In the genomic region with DNA sequence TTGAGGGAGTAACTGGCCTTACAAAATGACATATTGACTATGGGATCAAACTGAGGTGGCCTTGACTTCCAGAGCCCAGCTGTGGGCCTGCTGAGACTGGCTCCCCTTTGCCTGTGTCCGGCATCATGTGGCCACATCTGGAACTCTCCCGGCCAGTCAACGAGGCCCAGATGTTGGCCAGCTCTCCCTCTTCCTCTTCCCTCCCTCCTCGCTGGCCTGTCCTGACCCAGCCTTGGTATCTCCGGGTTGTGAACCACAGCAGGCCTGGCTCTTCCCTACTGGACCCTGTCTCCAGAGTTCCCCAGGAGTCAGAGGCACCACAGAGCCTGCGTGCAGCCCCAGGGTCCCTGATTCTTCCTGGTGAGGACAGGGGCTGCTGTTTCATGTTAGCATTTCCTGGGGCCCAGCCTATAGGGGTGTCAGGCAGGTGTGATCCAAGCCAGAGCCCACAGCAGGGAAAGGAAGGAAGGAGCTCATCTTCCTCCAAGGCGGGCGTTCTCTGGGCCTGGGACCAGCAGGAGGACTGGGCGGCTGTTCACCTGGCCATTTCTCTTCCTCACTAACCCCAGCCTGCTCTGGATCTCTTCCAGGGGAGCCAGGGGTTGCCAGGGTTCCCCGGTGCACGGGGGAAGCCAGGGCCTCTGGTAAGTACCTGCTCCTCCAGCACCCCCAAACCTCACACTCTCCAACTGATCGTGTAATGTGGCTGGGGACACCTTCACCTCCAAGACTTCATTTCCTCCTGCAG, we compare ENCODE assay signal across 24 cellular contexts.
DNase-seq lines count a peak whose midpoint lies in the region; ATAC-seq, FAIRE-seq and TF ChIP-seq lines count a peak whose summit lies in the region.
"Had no signal": no experiment of that assay in that cellular context is flagged by ENCODE, and none has a peak within 500 bp of the region (broad histone marks: within the 10 kb centered on the region; RNA-seq: fewer than 3 reads in every experiment).

No MANE protein-coding gene starts in this region.

- no peak for FAIRE-seq in HepG2 (lab: Jason Lieb, UNC)
- FAIRE-seq: D721Med, RCC 7860 had no signal

- no peaks in the 10 kb centered on the region for H3K79me2 ChIP-seq in HepG2 (ENCODE audit: insufficient read depth, low read length)

- peak; percentile 25 for DNase-seq in Right ventricle myocardium inferior (ENCODE audit: missing footprints)
- no peak for DNase-seq in cardiac septum (ENCODE audit: low spot score)
- no peak for DNase-seq in HFFc6
- DNase-seq in HepG2 (ENCODE audit: low spot score) = no peak
- DNase-seq in testis = peak; percentile 31
- DNase-seq in GM19240 (ENCODE audit: insufficient read length, low spot score) = no peak
- DNase-seq: 8988T; ACHN; CD4-positive, CD25-positive, alpha-beta regulatory T cell; GM23248; KBM-7; MV-4-11; NCI-H1105; NCI-H1436 treated with DMSO at 0.1 percent for 48 hours; NCI-H187 treated with DMSO at 0.1 percent for 48 hours; NCI-H2171 treated with DMSO at 0.1 percent for 48 hours; NCI-H524; NCI-H774 had no signal

- no peaks in the 10 kb centered on the region for H3K27me3 ChIP-seq in HepG2 (ENCODE audit: control insufficient read depth in 1 of 2, insufficient read depth in 2 of 2, low read length in 2 of 2)
- no peaks in the 10 kb centered on the region for H3K27me3 ChIP-seq in testis
- H3K27me3 ChIP-seq: SJSA1 had no signal

- H3K9me3 ChIP-seq in HepG2 (ENCODE audit: low read length) (no peaks in the 10 kb centered on the region), testis (no peaks in the 10 kb centered on the region)
- H3K9me3 ChIP-seq: HAP-1, SJSA1 had no signal

- no peak overlapping the region for H3K4me3 Mint-ChIP-seq in HFFc6
- H3K4me3 Mint-ChIP-seq: CD4-positive, CD25-positive, alpha-beta regulatory T cell had no signal

- no TSS peak for BruUV-seq in HepG2 (replicated peaks; lab: Mats Ljungman, UMichigan)

- ATAC-seq in Right ventricle myocardium inferior = no peak
- ATAC-seq in HepG2 = no peak
- ATAC-seq in HG03280 (IDR thresholded peaks at IDR 0.05; ENCODE audit: unreplicated experiment) = no peak
- ATAC-seq in HG03039 (IDR thresholded peaks at IDR 0.05; ENCODE audit: unreplicated experiment) = no peak

- H3K4me1 ChIP-seq in HepG2 (ENCODE audit: insufficient read depth, low read length) = no peaks in the 10 kb centered on the region
- H3K4me1 ChIP-seq in testis = peaks cover 49% of the 10 kb centered on the region
- H3K4me1 ChIP-seq: HAP-1, SJSA1 had no signal

- H3K9ac ChIP-seq in HepG2 (ENCODE audit: insufficient read depth, low read depth, low read length) = no peak overlapping the region
- H3K9ac ChIP-seq: GM23248 had no signal

- WGBS in HepG2 (ENCODE audit: low lambda C conversion rate) = 68% methylated on average over 6 of the region's 12 CpGs
- WGBS in testis, 2 donors = 46 to 70% methylated on average over 8 to 12 of the region's 12 CpGs

- TF ChIP-seq EP300 in HepG2 (IDR thresholded peaks at IDR 0.05; ENCODE audit: low read depth in 2 of 2, low read length in 2 of 2) (no peak), HepG2 (CRISPR knock-in tag; IDR thresholded peaks at IDR 0.05; ENCODE audit: borderline replicate concordance) (no peak)

- H3K4me3 ChIP-seq in HepG2 (replicated peaks in 1 of 3; ENCODE audit: insufficient read depth in 1 of 3, low read depth in 2 of 3, low read length in 3 of 3) = no peak overlapping the region
- no peak overlapping the region for H3K4me3 ChIP-seq in testis
- H3K4me3 ChIP-seq: GM23248, HAP-1, SJSA1 had no signal

- no peak for TF ChIP-seq CTCF in HFFc6 (IDR thresholded peaks at IDR 0.05)
- no peak for TF ChIP-seq CTCF in HepG2 (CRISPR knock-in tag; IDR thresholded peaks at IDR 0.05)
- TF ChIP-seq CTCF in testis (IDR thresholded peaks at IDR 0.05) = no peak

- TF ChIP-seq POLR2A in HepG2 (IDR thresholded peaks at IDR 0.05; ENCODE audit: insufficient read depth in 1 of 2, low read depth in 2 of 2, low read length in 2 of 2) = no peak
- no peak for TF ChIP-seq POLR2A in testis (IDR thresholded peaks at IDR 0.05)

- POLR2A ChIA-PET in HepG2 (lab: Yijun Ruan, JAX) = no interaction called here

- no peak overlapping the region for H2AFZ ChIP-seq in HepG2 (ENCODE audit: low read length)
- H2AFZ ChIP-seq: GM23248 had no signal

- H3K27me3 Mint-ChIP-seq in HFFc6 (ENCODE audit: insufficient read depth) = peaks cover 6% of the 10 kb centered on the region

- in situ Hi-C loops in HepG2 (cut with HindIII; ENCODE audit: extremely low pct_ligation_motif_present, low pct_unique_long_range_greater_than_20kb) = no loop called here

- peaks cover 19% of the 10 kb centered on the region for H3K4me1 Mint-ChIP-seq in HFFc6 (ENCODE audit: low read depth)

- CTCF ChIA-PET in HepG2 (lab: Yijun Ruan, JAX; ENCODE audit: low intra/inter-chr PET ratio, low total read pairs) = no interaction called here

- peak overlapping the region; percentile 1; the same call in 1 of the 2 replicates for H3K27ac Mint-ChIP-seq in HFFc6
- H3K27ac Mint-ChIP-seq: CD4-positive, CD25-positive, alpha-beta regulatory T cell had no signal

- H3K4me2 ChIP-seq in HepG2 (ENCODE audit: low read depth, low read length) = no peak overlapping the region

- H3K27ac ChIP-seq in HepG2 (ENCODE audit: extremely low read length, insufficient read depth, low read length) (no peak overlapping the region), testis (no peak overlapping the region)
- H3K27ac ChIP-seq: GM23248, SJSA1 had no signal

- H4K20me1 ChIP-seq in HepG2 (ENCODE audit: insufficient read depth, low read length) = no peaks in the 10 kb centered on the region

- H3K36me3 Mint-ChIP-seq in HFFc6 (ENCODE audit: low read depth) = no peaks in the 10 kb centered on the region; the same call in none of the 2 replicates
- H3K36me3 Mint-ChIP-seq: CD4-positive, CD25-positive, alpha-beta regulatory T cell had no signal

- intact Hi-C loops in Right ventricle myocardium inferior (cut with DNase I) = no loop called here
- intact Hi-C loops in cardiac septum (cut with DNase I) = loop anchor here (5.0 kb wide), 1 partner anchor 79 kb away; a partner anchor contains a TSS
- intact Hi-C loops in HepG2 (cut with micrococcal nuclease; ENCODE audit: unreplicated experiment) = loop anchor here (5.0 kb wide), 1 partner anchor 129 kb away; no protein-coding TSS in a partner anchor
- intact Hi-C loops in testis (cut with DNase I; ENCODE audit: low total_unique reads) = no loop called here

- H3K36me3 ChIP-seq in HepG2 (replicated peaks in 1 of 2; ENCODE audit: control insufficient read depth in 1 of 2, insufficient read depth in 2 of 2, low read length in 2 of 2) (peaks cover 45 to 75% of the 10 kb centered on the region in 2 experiments), testis (ENCODE audit: low read depth, missing control alignments) (no peaks in the 10 kb centered on the region)
- H3K36me3 ChIP-seq: SJSA1 had no signal

- no peaks in the 10 kb centered on the region for H3K9me3 Mint-ChIP-seq in HFFc6
- H3K9me3 Mint-ChIP-seq: CD4-positive, CD25-positive, alpha-beta regulatory T cell had no signal

- TF ChIP-seq RAD21 in HepG2 (CRISPR knock-in tag; IDR thresholded peaks at IDR 0.05) = no peak

TF ChIP-seq in HepG2, 621 proteins besides CTCF, POLR2A, EP300 and RAD21:
- TF ChIP-seq RBM22 (optimal IDR thresholded peaks at IDR 0.05; ENCODE audit: low read length) = peak; percentile 66
- TF ChIP-seq AGO2 (optimal IDR thresholded peaks at IDR 0.05; ENCODE audit: low read depth, low read length) = peak; percentile 72
- TF ChIP-seq ZKSCAN1 (IDR thresholded peaks at IDR 0.05; ENCODE audit: low read length) = no peak
- no peak for TF ChIP-seq NONO (IDR thresholded peaks at IDR 0.05)
- peak; percentile 41; the same call in 1 of the 2 replicates for TF ChIP-seq NONO (CRISPR knock-in tag; conservative IDR thresholded peaks at IDR 0.05)

Comparison
In these comparisons a context has a peak if more than half of its experiments do, and no peak if none do; other contexts are left out.
1. DNase-seq: peak in Right ventricle myocardium inferior (single experiment) and testis (single experiment); none in cardiac septum (single experiment), HFFc6 (single experiment), HepG2 (single experiment) and GM19240 (single experiment).
2. intact Hi-C loops: an anchor here in cardiac septum (5.0 kb wide) and HepG2 (5.0 kb wide); none called in Right ventricle myocardium inferior and testis.